27 cellular contexts compared by ENCODE assay signal in the genomic region with DNA sequence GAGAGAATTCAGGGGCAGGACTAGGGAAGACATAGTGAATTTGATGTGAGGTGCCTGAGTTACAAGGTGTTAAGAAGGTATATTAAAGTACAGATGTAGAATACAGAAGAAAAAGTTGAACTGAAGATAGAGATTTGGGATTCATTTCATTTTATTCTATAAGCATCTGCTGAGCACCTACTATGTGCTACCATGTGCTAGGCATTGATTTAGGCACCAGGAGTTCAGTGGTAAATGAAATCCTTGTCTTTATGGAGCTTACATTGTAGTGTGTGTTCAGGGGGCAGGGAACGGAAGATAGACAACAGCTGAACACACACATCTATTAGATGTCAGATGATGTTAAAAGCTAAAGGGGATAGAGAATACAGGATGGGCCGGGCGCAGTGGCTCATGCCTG. TPM values are rescaled to one million over a fixed set of nuclear protein-coding genes. Genes with fewer than 3 reads are reported as not detected.
A peak's percentile ranks its signal among the peaks of the same experiment; 100 is the strongest.
DNase-seq lines count a peak whose midpoint lies in the region; ATAC-seq, FAIRE-seq and TF ChIP-seq lines count a peak whose summit lies in the region.
"Had no signal": no experiment of that assay in that cellular context is flagged by ENCODE, and none has a peak within 500 bp of the region (broad histone marks: within the 10 kb centered on the region; RNA-seq: fewer than 3 reads in every experiment).

No MANE protein-coding gene starts in this region.

- no peak overlapping the region for H2AFZ ChIP-seq in K562 (ENCODE audit: low read depth, low read length)

- TF ChIP-seq POLR2A in K562 (conservative IDR thresholded peaks at IDR 0.05) (no peak), adrenal gland (IDR thresholded peaks at IDR 0.05) (no peak)

- intact Hi-C loops in K562 (cut with micrococcal nuclease) (no loop called here), adrenal gland (cut with DNase I) (no loop called here), heart right ventricle (cut with DNase I) (no loop called here)

- H3K36me3 ChIP-seq in K562 (ENCODE audit: control insufficient read depth, insufficient read depth, low read length) (peaks cover 3% of the 10 kb centered on the region; the same call in 1 of the 3 replicates), adrenal gland (replicated peaks in 1 of 2) (no peaks in the 10 kb centered on the region), heart right ventricle (peaks cover 0 to 10% (median 0%) of the 10 kb centered on the region in 9 donors)
- H3K36me3 ChIP-seq: BE2C had no signal

- peaks cover 1 to 11% of the 10 kb centered on the region in 2 experiments; a peak in 3 of 5 replicates for H3K4me1 ChIP-seq in K562 (replicated peaks in 1 of 2; ENCODE audit: control insufficient read depth in 2 of 2, insufficient read depth in 2 of 2, low read length in 2 of 2)
- peaks cover 4 to 5% of the 10 kb centered on the region in 2 donors for H3K4me1 ChIP-seq in adrenal gland (replicated peaks in 1 of 2)
- peaks cover 0 to 15% (median 12%) of the 10 kb centered on the region in 9 donors for H3K4me1 ChIP-seq in heart right ventricle
- H3K4me1 ChIP-seq: BLaER1 had no signal

- peaks cover 1% of the 10 kb centered on the region; the same call in 2 of the 3 replicates for H3K79me2 ChIP-seq in K562 (ENCODE audit: control insufficient read depth, insufficient read depth, low read length)

- BruUV-seq in K562 (replicated peaks; lab: Mats Ljungman, UMichigan) = no TSS peak

- TF ChIP-seq RAD21 in K562 (CRISPR knock-in tag; conservative IDR thresholded peaks at IDR 0.05 in 1 of 2, IDR thresholded peaks at IDR 0.05 in 1 of 2) = no peak

- POLR2A ChIA-PET in K562 (lab: Yijun Ruan, JAX) = interaction anchor here (0.7 to 10.9 kb wide), 9 partner anchors 7 to 376 kb away, joined by 3 to 206 read pairs (median 4); a partner anchor contains a TSS

- H3K9ac ChIP-seq in K562 (ENCODE audit: insufficient read depth in 1 of 2, low read depth in 2 of 2, low read length in 2 of 2) = no peak overlapping the region
- H3K9ac ChIP-seq: BLaER1 had no signal

- WGBS in K562 (ENCODE audit: insufficient coverage, low coverage, missing lambda C conversion rate) = 80% methylated on average over 3 of the region's 3 CpGs
- 87 to 99% (median 93%) methylated on average over 3 of the region's 3 CpGs for WGBS in adrenal gland, 4 donors
- 88 to 100% methylated on average over 3 of the region's 3 CpGs for WGBS in heart right ventricle, 2 donors

- H4K20me1 ChIP-seq in K562 (replicated peaks; ENCODE audit: control insufficient read depth, insufficient read depth, low read length) = no peaks in the 10 kb centered on the region

- H3K9me3 ChIP-seq in K562 (replicated peaks; ENCODE audit: control insufficient read depth, insufficient read depth, low read depth, low read length) (no peaks in the 10 kb centered on the region), adrenal gland (replicated peaks in 1 of 3) (no peaks in the 10 kb centered on the region), heart right ventricle (no peaks in the 10 kb centered on the region)
- H3K9me3 ChIP-seq: BE2C, BLaER1 had no signal

- H3K27ac ChIP-seq in K562 (ENCODE audit: extremely low read depth, low read depth, low read length) = no peak overlapping the region
- no peak overlapping the region for H3K27ac ChIP-seq in adrenal gland
- no peak overlapping the region for H3K27ac ChIP-seq in heart right ventricle
- H3K27ac ChIP-seq: BLaER1 had no signal

- H3K4me2 ChIP-seq in K562 (ENCODE audit: insufficient read depth, low read length) = no peak overlapping the region
- H3K4me2 ChIP-seq: BLaER1 had no signal

- peak; percentile 50 for DNase-seq in NCI-H146 (lab: John Stamatoyannopoulos, UW)
- DNase-seq in NCI-H146 treated with DMSO at 0.1 percent for 48 hours (lab: John Stamatoyannopoulos, UW; ENCODE audit: unreplicated experiment) = peak; percentile 16
- no peak for DNase-seq in K562 (ENCODE audit: extremely low read depth in 1 of 4, low spot score in 3 of 4)
- DNase-seq in effector CD4-positive, alpha-beta T cell = no peak
- DNase-seq in adrenal gland = no peak
- DNase-seq in heart right ventricle = no peak
- DNase-seq: 8988T; ACHN; BE2C; C1 segment of cervical spinal cord; CD4-positive, alpha-beta memory T cell; CD4-positive, CD25-positive, alpha-beta regulatory T cell; CD8-positive, alpha-beta memory T cell; COR-L47; DMS 273 treated with DMSO at 0.1 percent for 48 hours; DMS153; DMS53; DMS79; DND-41; EL; GDM1 had no signal

- H3K27me3 ChIP-seq in K562 (ENCODE audit: control insufficient read depth in 2 of 2, insufficient read depth in 2 of 2, low read length in 2 of 2) (no peaks in the 10 kb centered on the region), adrenal gland (no peaks in the 10 kb centered on the region), heart right ventricle (no peaks in the 10 kb centered on the region)
- H3K27me3 ChIP-seq: BE2C, BLaER1 had no signal

- TF ChIP-seq EP300 in K562 (IDR thresholded peaks at IDR 0.05; ENCODE audit: low read length) = no peak

- H3K4me3 ChIP-seq in K562 (no peak overlapping the region), adrenal gland (no peak overlapping the region), heart right ventricle (no peak overlapping the region)
- H3K4me3 ChIP-seq: BLaER1, GM12878 had no signal

- H3K9me1 ChIP-seq in K562 (ENCODE audit: control insufficient read depth, insufficient read depth, low read length) = no peaks in the 10 kb centered on the region

- FAIRE-seq in K562 (lab: Jason Lieb, UNC) = no peak
- FAIRE-seq: A204.1, GM12878, GM12892, GM18507 had no signal

- no peak for TF ChIP-seq CTCF in K562 (IDR thresholded peaks at IDR 0.05 in 2 of 3, conservative IDR thresholded peaks at IDR 0.05 in 1 of 3; ENCODE audit: insufficient read depth in 2 of 3, low read depth in 1 of 3, low read length in 3 of 3)
- no peak for TF ChIP-seq CTCF in adrenal gland (IDR thresholded peaks at IDR 0.05)
- no peak for TF ChIP-seq CTCF in heart right ventricle (IDR thresholded peaks at IDR 0.05)

- in situ Hi-C loops in K562 (cut with MboI) = no loop called here

- no peak for ATAC-seq in K562
- no peak for ATAC-seq in heart right ventricle
- ATAC-seq: GM12878 had no signal

- CTCF ChIA-PET in K562 (lab: Yijun Ruan, JAX; ENCODE audit: low intra/inter-chr PET ratio) = no interaction called here

RNA-seq across cellular contexts. Expression of a gene that starts 2.8 kb away (rescaled TPM):
- 0.32 TPM in 1 of 2 replicates, not detected in the other for total RNA-seq in K562 (2011; cell fraction: chromatin; rRNA removed; ENCODE audit: low replicate concordance)
- total RNA-seq in K562 (2011; cell fraction: nucleolus; rRNA removed) = 0.17 TPM in 1 of 2 replicates, not detected in the other
- total RNA-seq in K562 (2011; cell fraction: nucleoplasm; rRNA removed) = 0.22 and 0.38 TPM in 2 replicates
- 0.05 TPM in 1 of 2 replicates, not detected in the other for total RNA-seq in K562 (2014; rRNA removed)
- total RNA-seq in K562 (2014; rRNA removed; fragmentation: Illumina TruSeq; extraction: Trizol) = not detected in 2 replicates
- not detected in 2 replicates for total RNA-seq in K562 (2015; rRNA removed; fragmentation: Illumina TruSeq; extraction: Trizol)
- total RNA-seq in K562 (2021) = not detected in 2 replicates
- polyA plus RNA-seq in K562 (2011; rRNA removed) = 0.04 TPM in 1 of 2 replicates, not detected in the other
- polyA plus RNA-seq in K562 (2011; cell fraction: cytosol; rRNA removed) = not detected in 2 replicates
- polyA plus RNA-seq in K562 (2011; cell fraction: nucleus; rRNA removed) = 0.04 TPM in 1 of 2 replicates, not detected in the other
- 0.40 and 0.49 TPM in 2 replicates for polyA plus RNA-seq in K562 (2012)
- not detected in 2 replicates for polyA plus RNA-seq in K562 (2014; fragmentation: Illumina TruSeq; extraction: Trizol)
- under 1 TPM; 0.39 to 0.60 TPM for polyA plus RNA-seq in K562 (2014; fragmentation: Nextera tagmentation; extraction: Ambion mirVana)
- polyA plus RNA-seq in K562 (2014; rRNA removed) = not detected in 2 replicates
- 0.11 and 0.15 TPM in 2 replicates for polyA minus RNA-seq in K562 (2011; rRNA and poly(A)+ RNA removed)
- not detected in 2 replicates for polyA minus RNA-seq in K562 (2011; cell fraction: cytosol; rRNA and poly(A)+ RNA removed)
- polyA minus RNA-seq in K562 (2011; cell fraction: nucleus; rRNA and poly(A)+ RNA removed) = 0.22 TPM in 1 of 2 replicates, not detected in the other
- total RNA-seq in adrenal gland = under 1 TPM in 6 of 8 donors, not detected in 2; 0.20 to 0.69 (median 0.35) TPM
- under 1 TPM; 0.22 to 0.72 (median 0.71) TPM for polyA plus RNA-seq in adrenal gland
- under 1 TPM in 5 of 10 donors, not detected in 5; 0.09 to 0.15 (median 0.12) TPM for total RNA-seq in heart right ventricle
- polyA plus RNA-seq in heart right ventricle = under 1 TPM; 0.44 to 0.45 TPM
- total RNA-seq: CD4-positive, alpha-beta memory T cell; CD8-positive, alpha-beta memory T cell; Daoy; GM12878 had no signal

RNA-seq across cellular contexts. Expression of a gene that starts 12.0 kb away (rescaled TPM):
- total RNA-seq in K562 (2011; cell fraction: chromatin; rRNA removed; ENCODE audit: low replicate concordance) = 89.9 and 155 TPM in 2 replicates
- total RNA-seq in K562 (2011; cell fraction: nucleolus; rRNA removed) = 95.9 and 115 TPM in 2 replicates
- total RNA-seq in K562 (2011; cell fraction: nucleoplasm; rRNA removed) = 87.8 and 100 TPM in 2 replicates
- total RNA-seq in K562 (2014; rRNA removed) = 69.7 and 78.1 TPM in 2 replicates
- 73.8 and 76.7 TPM in 2 replicates for total RNA-seq in K562 (2014; rRNA removed; fragmentation: Illumina TruSeq; extraction: Trizol)
- total RNA-seq in K562 (2015; rRNA removed; fragmentation: Illumina TruSeq; extraction: Trizol) = 73.2 and 75.1 TPM in 2 replicates
- total RNA-seq in K562 (2021) = 71.5 and 77.4 TPM in 2 replicates
- polyA plus RNA-seq in K562 (2011; rRNA removed) = 120 TPM in 2 replicates
- 173 and 183 TPM in 2 replicates for polyA plus RNA-seq in K562 (2011; cell fraction: cytosol; rRNA removed)
- 62.0 and 78.0 TPM in 2 replicates for polyA plus RNA-seq in K562 (2011; cell fraction: nucleus; rRNA removed)
- polyA plus RNA-seq in K562 (2012) = 49.6 and 65.4 TPM in 2 replicates
- polyA plus RNA-seq in K562 (2014; fragmentation: Illumina TruSeq; extraction: Trizol) = 113 and 116 TPM in 2 replicates
- 100 to 1,000 TPM; 241 to 321 TPM for polyA plus RNA-seq in K562 (2014; fragmentation: Nextera tagmentation; extraction: Ambion mirVana)
- 102 and 111 TPM in 2 replicates for polyA plus RNA-seq in K562 (2014; rRNA removed)
- 73.9 and 74.5 TPM in 2 replicates for polyA minus RNA-seq in K562 (2011; rRNA and poly(A)+ RNA removed)
- 33.5 and 38.0 TPM in 2 replicates for polyA minus RNA-seq in K562 (2011; cell fraction: cytosol; rRNA and poly(A)+ RNA removed)
- polyA minus RNA-seq in K562 (2011; cell fraction: nucleus; rRNA and poly(A)+ RNA removed) = 18.2 and 39.4 TPM in 2 replicates
- 100 to 1,000 TPM in 1 of 8 donors, 10 to 100 TPM in 7; 16.1 to 112 (median 28.9) TPM for total RNA-seq in adrenal gland
- 10 to 100 TPM; 15.2 to 26.2 (median 18.2) TPM for polyA plus RNA-seq in adrenal gland
- 10 to 100 TPM; 20.7 to 34.8 (median 28.1) TPM for total RNA-seq in heart right ventricle
- 10 to 100 TPM; 13.5 to 29.2 TPM for polyA plus RNA-seq in heart right ventricle

RNA-seq across cellular contexts. Expression of a gene that starts 18.5 kb away (rescaled TPM):
- 558 and 907 TPM in 2 replicates for total RNA-seq in K562 (2011; cell fraction: chromatin; rRNA removed; ENCODE audit: low replicate concordance)
- 446 and 460 TPM in 2 replicates for total RNA-seq in K562 (2011; cell fraction: nucleolus; rRNA removed)
- total RNA-seq in K562 (2011; cell fraction: nucleoplasm; rRNA removed) = 547 and 636 TPM in 2 replicates
- total RNA-seq in K562 (2014; rRNA removed) (111 and 127 TPM in 2 replicates), K562 (2014; rRNA removed; fragmentation: Illumina TruSeq; extraction: Trizol) (92.5 and 99.4 TPM in 2 replicates), K562 (2015; rRNA removed; fragmentation: Illumina TruSeq; extraction: Trizol) (68.8 and 71.1 TPM in 2 replicates), K562 (2021) (121 and 162 TPM in 2 replicates), adrenal gland (10 to 100 TPM; 16.5 to 59.3 (median 39.8) TPM), heart right ventricle (10 to 100 TPM; 19.5 to 32.1 (median 25.1) TPM)
- polyA plus RNA-seq in K562 (2011; rRNA removed) (184 and 259 TPM in 2 replicates), K562 (2014; fragmentation: Illumina TruSeq; extraction: Trizol) (162 and 169 TPM in 2 replicates), K562 (2014; fragmentation: Nextera tagmentation; extraction: Ambion mirVana) (10 to 100 TPM; 48.4 to 60.9 TPM), K562 (2014; rRNA removed) (171 and 196 TPM in 2 replicates), adrenal gland (10 to 100 TPM; 26.9 to 73.5 (median 65.1) TPM), heart right ventricle (10 to 100 TPM; 37.3 to 37.9 TPM)
- 167 and 217 TPM in 2 replicates for polyA plus RNA-seq in K562 (2011; cell fraction: cytosol; rRNA removed)
- 1,016 and 1,080 TPM in 2 replicates for polyA plus RNA-seq in K562 (2011; cell fraction: nucleus; rRNA removed)
- 101 and 429 TPM in 2 replicates for polyA plus RNA-seq in K562 (2012)
- polyA minus RNA-seq in K562 (2011; rRNA and poly(A)+ RNA removed) = 87.3 and 97.4 TPM in 2 replicates
- polyA minus RNA-seq in K562 (2011; cell fraction: cytosol; rRNA and poly(A)+ RNA removed) = 46.5 and 62.7 TPM in 2 replicates
- polyA minus RNA-seq in K562 (2011; cell fraction: nucleus; rRNA and poly(A)+ RNA removed) = 121 and 183 TPM in 2 replicates

RNA-seq across cellular contexts. Expression of a gene that starts 40.0 kb away (rescaled TPM):
- total RNA-seq in K562 (2011; cell fraction: chromatin; rRNA removed; ENCODE audit: low replicate concordance) = 30.9 and 95.8 TPM in 2 replicates
- total RNA-seq in K562 (2011; cell fraction: nucleolus; rRNA removed) = 81.3 and 96.7 TPM in 2 replicates
- 48.8 and 57.7 TPM in 2 replicates for total RNA-seq in K562 (2011; cell fraction: nucleoplasm; rRNA removed)
- total RNA-seq in K562 (2014; rRNA removed) (130 and 161 TPM in 2 replicates), K562 (2014; rRNA removed; fragmentation: Illumina TruSeq; extraction: Trizol) (63.9 and 87.5 TPM in 2 replicates), K562 (2015; rRNA removed; fragmentation: Illumina TruSeq; extraction: Trizol) (115 and 119 TPM in 2 replicates), K562 (2021) (102 and 104 TPM in 2 replicates), adrenal gland (10 to 100 TPM; 47.8 to 64.8 (median 52.0) TPM), heart right ventricle (10 to 100 TPM; 36.0 to 52.9 (median 40.6) TPM)
- polyA plus RNA-seq in K562 (2011; rRNA removed) (104 and 112 TPM in 2 replicates), K562 (2014; fragmentation: Illumina TruSeq; extraction: Trizol) (159 and 185 TPM in 2 replicates), K562 (2014; fragmentation: Nextera tagmentation; extraction: Ambion mirVana) (100 to 1,000 TPM; 204 to 243 TPM), K562 (2014; rRNA removed) (125 and 133 TPM in 2 replicates), adrenal gland (10 to 100 TPM; 24.8 to 75.1 (median 33.1) TPM), heart right ventricle (100 to 1,000 TPM in 1 of 2 donors, 10 to 100 TPM in 1; 30.4 to 103 TPM)
- polyA plus RNA-seq in K562 (2011; cell fraction: cytosol; rRNA removed) = 155 and 252 TPM in 2 replicates
- 54.3 and 56.2 TPM in 2 replicates for polyA plus RNA-seq in K562 (2011; cell fraction: nucleus; rRNA removed)
- 113 and 127 TPM in 2 replicates for polyA plus RNA-seq in K562 (2012)
- polyA minus RNA-seq in K562 (2011; rRNA and poly(A)+ RNA removed) = 78.1 and 100 TPM in 2 replicates
- 41.0 and 52.2 TPM in 2 replicates for polyA minus RNA-seq in K562 (2011; cell fraction: cytosol; rRNA and poly(A)+ RNA removed)
- 41.9 and 47.8 TPM in 2 replicates for polyA minus RNA-seq in K562 (2011; cell fraction: nucleus; rRNA and poly(A)+ RNA removed)

Comparison
In these comparisons a context has a peak if more than half of its experiments do, and no peak if none do; other contexts are left out.
1. DNase-seq: peak in NCI-H146 (single experiment) and NCI-H146 treated with DMSO at 0.1 percent for 48 hours (single experiment); none in K562 (0 of 4), effector CD4-positive, alpha-beta T cell (single experiment), adrenal gland (0 of 7) and heart right ventricle (0 of 2).